Comparison of ENCODE assay signal across 17 cellular contexts in genomic region chr11:30017467-30017895, GRCh38. TPM values are rescaled to one million over a fixed set of nuclear protein-coding genes. Genes with fewer than 3 reads are reported as not detected.
DNase-seq lines count a peak whose midpoint lies in the region; ATAC-seq and TF ChIP-seq lines count a peak whose summit lies in the region.
"Had no signal": no experiment of that assay in that cellular context is flagged by ENCODE, and none has a peak within 500 bp of the region (broad histone marks: within the 10 kb centered on the region; RNA-seq: fewer than 3 reads in every experiment).

No MANE protein-coding gene starts in this region.

- H3K9ac ChIP-seq in KMS-11 (no peak overlapping the region), subcutaneous abdominal adipose tissue (ENCODE audit: low read length in 5 of 5) (no peak overlapping the region)

- no peak for TF ChIP-seq CTCF in KMS-11 (conservative IDR thresholded peaks at IDR 0.05; ENCODE audit: low read depth, low read length)
- no peak for TF ChIP-seq CTCF in endothelial cell (IDR thresholded peaks at IDR 0.05; ENCODE audit: unreplicated experiment)
- no peak for TF ChIP-seq CTCF in lower lobe of right lung (IDR thresholded peaks at IDR 0.05)

- H3K79me2 ChIP-seq in KMS-11 (ENCODE audit: insufficient read depth, low read depth) = no peaks in the 10 kb centered on the region

- H2AFZ ChIP-seq in KMS-11 (ENCODE audit: low read depth) = peak overlapping the region; percentile 83

- H3K36me3 ChIP-seq in KMS-11 (ENCODE audit: insufficient read depth) (no peaks in the 10 kb centered on the region), lower lobe of right lung (no peaks in the 10 kb centered on the region), subcutaneous abdominal adipose tissue (ENCODE audit: control insufficient read depth in 5 of 5, insufficient read depth in 5 of 5, low read length in 5 of 5) (peaks cover 0 to 3% (median 0%) of the 10 kb centered on the region in 5 donors)
- H3K36me3 ChIP-seq: heart left ventricle had no signal

- ATAC-seq in lower lobe of right lung (peak in 1 of 2 donors; percentile 9), GM21360 (IDR thresholded peaks at IDR 0.05; ENCODE audit: unreplicated experiment) (no peak)
- ATAC-seq: activated CD4-positive, alpha-beta T cell treated with anti-CD3 and anti-CD28 coated beads for 36 hours had no signal

- no peaks in the 10 kb centered on the region for H3K9me3 Mint-ChIP-seq in endothelial cell (ENCODE audit: unreplicated experiment)

- H3K27me3 ChIP-seq in KMS-11 (ENCODE audit: insufficient read depth, low read depth) (no peaks in the 10 kb centered on the region), lower lobe of right lung (ENCODE audit: low read depth) (peaks cover 27% of the 10 kb centered on the region), subcutaneous abdominal adipose tissue (ENCODE audit: control insufficient read depth in 5 of 5, insufficient read depth in 4 of 5, low read length in 5 of 5) (peaks cover 2 to 16% (median 7%) of the 10 kb centered on the region in 5 donors)

- no peaks in the 10 kb centered on the region for H3K36me3 Mint-ChIP-seq in endothelial cell (ENCODE audit: low read depth, unreplicated experiment)
- H3K36me3 Mint-ChIP-seq: activated naive CD8-positive, alpha-beta T cell treated with anti-CD3 and anti-CD28 coated beads for 36 hours had no signal

- H3K4me3 Mint-ChIP-seq in endothelial cell (ENCODE audit: unreplicated experiment) = peak overlapping the region; percentile 72
- H3K4me3 Mint-ChIP-seq: activated CD4-positive, alpha-beta T cell treated with anti-CD3 and anti-CD28 coated beads for 36 hours; activated naive CD8-positive, alpha-beta T cell treated with anti-CD3 and anti-CD28 coated beads for 36 hours had no signal

- no peaks in the 10 kb centered on the region for H4K20me1 ChIP-seq in KMS-11 (ENCODE audit: insufficient read depth)

- no peaks in the 10 kb centered on the region for H3K4me1 Mint-ChIP-seq in endothelial cell (ENCODE audit: unreplicated experiment)
- H3K4me1 Mint-ChIP-seq: activated CD4-positive, alpha-beta T cell treated with anti-CD3 and anti-CD28 coated beads for 36 hours; activated naive CD8-positive, alpha-beta T cell treated with anti-CD3 and anti-CD28 coated beads for 36 hours had no signal

- peaks cover 23% of the 10 kb centered on the region for H3K27me3 Mint-ChIP-seq in endothelial cell (ENCODE audit: unreplicated experiment)

- H3K27ac Mint-ChIP-seq in endothelial cell (ENCODE audit: unreplicated experiment) = no peak overlapping the region
- H3K27ac Mint-ChIP-seq: activated CD4-positive, alpha-beta T cell treated with anti-CD3 and anti-CD28 coated beads for 36 hours; activated naive CD8-positive, alpha-beta T cell treated with anti-CD3 and anti-CD28 coated beads for 36 hours had no signal

- H3K4me2 ChIP-seq in KMS-11 = peak overlapping the region; percentile 89; the same call in 1 of the 2 replicates

- DNase-seq in endothelial cell (ENCODE audit: low spot score) = no peak
- DNase-seq in lower lobe of right lung = no peak
- no peak for DNase-seq in NCI-H1048 (lab: John Stamatoyannopoulos, UW)
- no peak for DNase-seq in NCI-H2196 treated with DMSO at 0.1 percent for 48 hours (lab: John Stamatoyannopoulos, UW; ENCODE audit: unreplicated experiment)
- DNase-seq in NCI-H510A (lab: John Stamatoyannopoulos, UW) = no peak
- DNase-seq: activated T-cell treated with anti-CD3 and anti-CD28 coated beads for 4 hours, DMS 273 treated with DMSO at 0.1 percent for 48 hours, GOT3, KBM-7, T-helper 2 cell had no signal

- H3K4me1 ChIP-seq in KMS-11 (ENCODE audit: low read depth, poor library complexity, severe bottlenecking) = no peaks in the 10 kb centered on the region
- peaks cover 7% of the 10 kb centered on the region for H3K4me1 ChIP-seq in lower lobe of right lung
- peaks cover 0 to 26% (median 22%) of the 10 kb centered on the region in 5 donors for H3K4me1 ChIP-seq in subcutaneous abdominal adipose tissue (ENCODE audit: control insufficient read depth in 5 of 5, insufficient read depth in 5 of 5, low read length in 5 of 5)

- no peak overlapping the region for H3K4me3 ChIP-seq in KMS-11 (IDR thresholded peaks at IDR 0.05; ENCODE audit: insufficient read depth, low read depth, low read length)
- H3K4me3 ChIP-seq in lower lobe of right lung = peak overlapping the region; percentile 45
- H3K4me3 ChIP-seq in subcutaneous abdominal adipose tissue (ENCODE audit: low read depth in 1 of 5, low read length in 5 of 5) = peak overlapping the region in 4 of 5 donors; percentile 37 to 82 (median 50)

- H3K9me3 ChIP-seq in lower lobe of right lung (no peaks in the 10 kb centered on the region), subcutaneous abdominal adipose tissue (ENCODE audit: control insufficient read depth in 5 of 5, low read length in 5 of 5) (peaks cover 0 to 3% (median 0%) of the 10 kb centered on the region in 5 donors)
- H3K9me3 ChIP-seq: heart left ventricle had no signal

- intact Hi-C loops in lower lobe of right lung (cut with DNase I) = no loop called here

- H3K27ac ChIP-seq in KMS-11 = no peak overlapping the region
- no peak overlapping the region for H3K27ac ChIP-seq in lower lobe of right lung
- H3K27ac ChIP-seq in subcutaneous abdominal adipose tissue (ENCODE audit: low read depth, low read length) = no peak overlapping the region

RNA-seq across cellular contexts. Expression of gene KCNA4, which starts 0.7 kb away (rescaled TPM):
- total RNA-seq in endothelial cell (ENCODE audit: unreplicated experiment) (0.21 TPM), lower lobe of right lung (0.32 TPM)
- total RNA-seq: activated CD4-positive, alpha-beta T cell treated with anti-CD3 and anti-CD28 coated beads for 36 hours; activated naive CD8-positive, alpha-beta T cell treated with anti-CD3 and anti-CD28 coated beads for 36 hours; epithelial cell of proximal tubule had no signal
